In genomic region chr6:11367638-11368199, GRCh38 we compare ENCODE assay signal across 10 cellular contexts.
DNase-seq lines count a peak whose midpoint lies in the region; ATAC-seq and TF ChIP-seq lines count a peak whose summit lies in the region.
"Had no signal": no experiment of that assay in that cellular context is flagged by ENCODE, and none has a peak within 500 bp of the region (broad histone marks: within the 10 kb centered on the region; RNA-seq: fewer than 3 reads in every experiment).

No MANE protein-coding gene starts in this region.

- H3K9me3 ChIP-seq in RWPE2 (ENCODE audit: severe bottlenecking): no peaks in the 10 kb centered on the region

- H3K4me1 Mint-ChIP-seq in progenitor cell of endocrine pancreas (ENCODE audit: low read depth): peaks cover 16% of the 10 kb centered on the region

- ATAC-seq in GM18909 (IDR thresholded peaks at IDR 0.05; ENCODE audit: poor library complexity, unreplicated experiment) (peak; percentile 10), RWPE2 (ENCODE audit: low read depth) (no peak), foreskin keratinocyte (no peak), GM18519 (IDR thresholded peaks at IDR 0.05; ENCODE audit: low FRiP score, unreplicated experiment) (no peak)

- H3K27ac ChIP-seq in RWPE2 (ENCODE audit: poor library complexity, severe bottlenecking) (peak overlapping the region; percentile 15), foreskin keratinocyte (peak overlapping the region; percentile 91)

- H3K9me3 Mint-ChIP-seq in progenitor cell of endocrine pancreas (ENCODE audit: low read depth): peaks cover 7% of the 10 kb centered on the region

- no peak for DNase-seq in RWPE2 (ENCODE audit: low spot score)
- DNase-seq in foreskin keratinocyte: no peak
- no peak for DNase-seq in progenitor cell of endocrine pancreas (ENCODE audit: low spot score, unreplicated experiment)
- no peak for DNase-seq in stimulated activated CD4-positive, alpha-beta T cell treated with anti-CD3 and anti-CD28 coated beads, Interleukin-4, amount 100 ng/mL, for 4 hours
- DNase-seq in HPDE6-E6E7 (ENCODE audit: extremely low spot score): no peak
- DNase-seq: DND-41, NCI-H510A treated with DMSO at 0.1 percent for 48 hours had no signal

- no peaks in the 10 kb centered on the region for H3K36me3 Mint-ChIP-seq in progenitor cell of endocrine pancreas (ENCODE audit: insufficient read depth)

- peaks cover 9% of the 10 kb centered on the region for H3K4me1 ChIP-seq in RWPE2 (ENCODE audit: insufficient read depth, poor library complexity, severe bottlenecking)
- H3K4me1 ChIP-seq in foreskin keratinocyte: peaks cover 38% of the 10 kb centered on the region

- H3K4me3 Mint-ChIP-seq in progenitor cell of endocrine pancreas (ENCODE audit: low read depth): no peak overlapping the region

- H3K27ac Mint-ChIP-seq in progenitor cell of endocrine pancreas: peak overlapping the region; percentile 78

- H3K27me3 Mint-ChIP-seq in progenitor cell of endocrine pancreas: peaks cover 4% of the 10 kb centered on the region
- H3K27me3 Mint-ChIP-seq: IgD-negative memory B cell had no signal

- no peak for TF ChIP-seq CTCF in RWPE2 (IDR thresholded peaks at IDR 0.05; ENCODE audit: poor library complexity, severe bottlenecking)
- TF ChIP-seq CTCF in foreskin keratinocyte (conservative IDR thresholded peaks at IDR 0.05): no peak
- TF ChIP-seq CTCF in progenitor cell of endocrine pancreas (IDR thresholded peaks at IDR 0.05; ENCODE audit: unreplicated experiment): no peak

- no peak overlapping the region for H3K4me3 ChIP-seq in RWPE2 (ENCODE audit: severe bottlenecking)

- no peaks in the 10 kb centered on the region for H3K27me3 ChIP-seq in RWPE2 (ENCODE audit: insufficient read depth, poor library complexity, severe bottlenecking)
- H3K27me3 ChIP-seq in foreskin keratinocyte: no peaks in the 10 kb centered on the region

- H3K36me3 ChIP-seq in RWPE2 (ENCODE audit: low read depth): no peaks in the 10 kb centered on the region
